ENCODE assay signal across 18 cellular contexts in the genomic region with DNA sequence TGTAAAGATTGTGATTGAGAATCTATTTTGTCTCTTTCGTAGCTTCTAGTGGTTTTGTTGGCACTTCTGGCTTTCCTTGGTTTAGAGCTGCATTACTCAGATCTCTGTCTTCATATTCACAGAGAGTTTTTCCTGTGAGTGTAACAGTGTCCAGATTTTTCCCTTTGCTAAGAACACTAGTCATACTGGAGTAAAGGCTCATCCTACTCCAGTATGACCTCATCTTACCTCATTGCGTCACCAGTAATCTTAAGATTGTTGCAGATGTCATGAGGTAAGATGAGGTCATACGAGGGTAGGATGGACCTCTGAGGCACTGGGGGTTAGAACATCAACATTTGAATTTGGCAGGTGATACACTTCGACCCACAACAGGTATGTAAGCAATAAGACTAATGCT.
A peak's percentile ranks its signal among the peaks of the same experiment; 100 is the strongest.
DNase-seq lines count a peak whose midpoint lies in the region; ATAC-seq and TF ChIP-seq lines count a peak whose summit lies in the region.
"Had no signal": no experiment of that assay in that cellular context is flagged by ENCODE, and none has a peak within 500 bp of the region (broad histone marks: within the 10 kb centered on the region; RNA-seq: fewer than 3 reads in every experiment).

No MANE protein-coding gene starts in this region.

- H2AFZ ChIP-seq in GM23248 (no peak overlapping the region), mesenchymal stem cell (ENCODE audit: low read depth, low read length) (no peak overlapping the region)

- H3K23ac ChIP-seq in mesenchymal stem cell (ENCODE audit: low read length in 2 of 2): no peak overlapping the region

- H3K79me1 ChIP-seq in mesenchymal stem cell (replicated peaks; ENCODE audit: low read length, poor library complexity, severe bottlenecking): no peaks in the 10 kb centered on the region

- H4K20me1 ChIP-seq in GM23248 (ENCODE audit: insufficient read depth): no peaks in the 10 kb centered on the region
- H4K20me1 ChIP-seq: BLaER1 treated with 17β-estradiol and CSF1 and Interleukin-3, amounts not matched to agents 10 nM and 100 nM had no signal

- H3K4me2 ChIP-seq in GM23248 (ENCODE audit: unreplicated experiment): no peak overlapping the region
- no peak overlapping the region for H3K4me2 ChIP-seq in mesenchymal stem cell (ENCODE audit: low read length, poor library complexity, severe bottlenecking)
- H3K4me2 ChIP-seq: BLaER1 treated with 17β-estradiol and CSF1 and Interleukin-3, amounts not matched to agents 10 nM and 100 nM; SK-N-SH had no signal

- H3K9me3 ChIP-seq in GM23248 (ENCODE audit: low read depth): no peaks in the 10 kb centered on the region
- H3K9me3 ChIP-seq in mesenchymal stem cell (ENCODE audit: control insufficient read depth, low read length): no peaks in the 10 kb centered on the region
- no peaks in the 10 kb centered on the region for H3K9me3 ChIP-seq in esophagus squamous epithelium
- no peaks in the 10 kb centered on the region for H3K9me3 ChIP-seq in stomach
- H3K9me3 ChIP-seq: BLaER1 treated with 17β-estradiol and CSF1 and Interleukin-3, amounts not matched to agents 10 nM and 100 nM; MG63; SK-N-SH had no signal

- TF ChIP-seq POLR2A in esophagus squamous epithelium (IDR thresholded peaks at IDR 0.05) (no peak), stomach (IDR thresholded peaks at IDR 0.05) (no peak)

- TF ChIP-seq CTCF in epithelial cell of esophagus (IDR thresholded peaks at IDR 0.05; ENCODE audit: insufficient read depth, low read depth, low read length, missing control alignments) (no peak), esophagus squamous epithelium (IDR thresholded peaks at IDR 0.05) (no peak), stomach (IDR thresholded peaks at IDR 0.05) (no peak)

- H3K4me1 ChIP-seq in GM23248 (ENCODE audit: insufficient read depth) (no peaks in the 10 kb centered on the region), mesenchymal stem cell (ENCODE audit: control insufficient read depth, insufficient read depth, low read depth, low read length) (no peaks in the 10 kb centered on the region), esophagus squamous epithelium (no peaks in the 10 kb centered on the region), stomach (no peaks in the 10 kb centered on the region)
- H3K4me1 ChIP-seq: BLaER1 treated with 17β-estradiol and CSF1 and Interleukin-3, amounts not matched to agents 10 nM and 100 nM had no signal

- H3K27me3 ChIP-seq in GM23248 (replicated peaks; ENCODE audit: insufficient read depth) (no peaks in the 10 kb centered on the region), mesenchymal stem cell (ENCODE audit: control insufficient read depth in 1 of 2, insufficient read depth in 1 of 2, low read length in 2 of 2) (no peaks in the 10 kb centered on the region), esophagus squamous epithelium (no peaks in the 10 kb centered on the region), stomach (no peaks in the 10 kb centered on the region)
- H3K27me3 ChIP-seq: BLaER1 treated with 17β-estradiol and CSF1 and Interleukin-3, amounts not matched to agents 10 nM and 100 nM; MG63 had no signal

- WGBS in GM23248 (ENCODE audit: low coverage in 1 of 2, low lambda C conversion rate in 2 of 2, missing lambda C conversion rate in 2 of 2), 2 experiments: 41 to 43% methylated on average over 4 of the region's 4 CpGs
- WGBS in mesenchymal stem cell: 82% methylated on average over 3 of the region's 4 CpGs
- WGBS in esophagus squamous epithelium, 2 donors: 69 to 73% methylated on average over 4 of the region's 4 CpGs
- WGBS in stomach, 5 donors: 74 to 87% (median 83%) methylated on average over 4 of the region's 4 CpGs

- H4K8ac ChIP-seq in mesenchymal stem cell (ENCODE audit: low read length): no peak overlapping the region

- H3K14ac ChIP-seq in mesenchymal stem cell (ENCODE audit: low read length in 2 of 2): no peak overlapping the region

- no peak overlapping the region for H2BK15ac ChIP-seq in mesenchymal stem cell (ENCODE audit: low read depth, poor library complexity, severe bottlenecking)

- intact Hi-C loops in esophagus squamous epithelium (cut with DNase I) (no loop called here), stomach (cut with DNase I; ENCODE audit: low total_unique reads) (no loop called here)

- H3F3A ChIP-seq in GM23248 (ENCODE audit: insufficient read depth): no peaks in the 10 kb centered on the region

- DNase-seq in GM23248 (peak; percentile 3), LHCN-M2 (ENCODE audit: low read depth) (peak; percentile 23), epithelial cell of esophagus (ENCODE audit: low read depth) (peak; percentile 12), mesenchymal stem cell (peak; percentile 18), esophagus squamous epithelium (lab: John Stamatoyannopoulos, UW) (no peak), stomach (no peak)
- DNase-seq: DMS 273 treated with DMSO at 0.1 percent for 48 hours, KG1, MG63, NCI-H1105, NCI-H1694 treated with DMSO at 0.1 percent for 48 hours, NCI-H446 treated with DMSO at 0.1 percent for 48 hours, NCI-H748 treated with DMSO at 0.1 percent for 48 hours, Right ventricle myocardium superior, SK-N-SH had no signal

- H2AK5ac ChIP-seq in mesenchymal stem cell (ENCODE audit: low read length, severe bottlenecking): no peak overlapping the region

- no peak overlapping the region for H3K4me3 ChIP-seq in GM23248
- no peak overlapping the region for H3K4me3 ChIP-seq in epithelial cell of esophagus (ENCODE audit: low read length)
- H3K4me3 ChIP-seq in mesenchymal stem cell (ENCODE audit: insufficient read depth in 1 of 2, low read depth in 1 of 2, low read length in 2 of 2): no peak overlapping the region
- no peak overlapping the region for H3K4me3 ChIP-seq in esophagus squamous epithelium
- H3K4me3 ChIP-seq in stomach: no peak overlapping the region
- H3K4me3 ChIP-seq: BLaER1 treated with 17β-estradiol and CSF1 and Interleukin-3, amounts not matched to agents 10 nM and 100 nM; MG63 had no signal

- no peak for ATAC-seq in HG03571 (IDR thresholded peaks at IDR 0.05; ENCODE audit: unreplicated experiment)
- ATAC-seq: HCT116 had no signal

- H3K4ac ChIP-seq in mesenchymal stem cell (ENCODE audit: low read depth in 1 of 2, low read length in 2 of 2): no peak overlapping the region

- no peak overlapping the region for H3K27ac ChIP-seq in GM23248
- H3K27ac ChIP-seq in mesenchymal stem cell (ENCODE audit: low read length, poor library complexity, severe bottlenecking): no peak overlapping the region
- no peak overlapping the region for H3K27ac ChIP-seq in esophagus squamous epithelium
- no peak overlapping the region for H3K27ac ChIP-seq in stomach
- H3K27ac ChIP-seq: BLaER1 treated with 17β-estradiol and CSF1 and Interleukin-3, amounts not matched to agents 10 nM and 100 nM had no signal

- no peak overlapping the region for H3K18ac ChIP-seq in mesenchymal stem cell (ENCODE audit: low read depth in 1 of 2, low read length in 2 of 2)

- no peak overlapping the region for H2BK5ac ChIP-seq in mesenchymal stem cell (ENCODE audit: low read depth, low read length, poor library complexity, severe bottlenecking)

- no peaks in the 10 kb centered on the region for H3K36me3 ChIP-seq in GM23248 (ENCODE audit: low read depth)
- no peaks in the 10 kb centered on the region for H3K36me3 ChIP-seq in mesenchymal stem cell (ENCODE audit: control insufficient read depth in 1 of 2, insufficient read depth in 2 of 2, low read depth in 1 of 2, low read length in 2 of 2)
- H3K36me3 ChIP-seq in esophagus squamous epithelium: no peaks in the 10 kb centered on the region
- H3K36me3 ChIP-seq in stomach: no peaks in the 10 kb centered on the region
- H3K36me3 ChIP-seq: BLaER1 treated with 17β-estradiol and CSF1 and Interleukin-3, amounts not matched to agents 10 nM and 100 nM; MG63 had no signal

- H3K79me2 ChIP-seq in GM23248 (ENCODE audit: insufficient read depth): no peaks in the 10 kb centered on the region

- no peak overlapping the region for H4K91ac ChIP-seq in mesenchymal stem cell (ENCODE audit: low read length)

- no peak for TF ChIP-seq EP300 in stomach (IDR thresholded peaks at IDR 0.05)

- in situ Hi-C loops in GM23248 (cut with MboI): no loop called here

- H3K9me2 ChIP-seq in GM23248 (ENCODE audit: insufficient read depth): no peaks in the 10 kb centered on the region; the same call in 1 of the 2 replicates
- H3K9me2 ChIP-seq: SK-N-SH had no signal

- H3K9ac ChIP-seq in GM23248 (no peak overlapping the region), mesenchymal stem cell (ENCODE audit: low read length) (no peak overlapping the region)
- H3K9ac ChIP-seq: BLaER1 treated with 17β-estradiol and CSF1 and Interleukin-3, amounts not matched to agents 10 nM and 100 nM; SK-N-SH had no signal

- no peak overlapping the region for H2BK12ac ChIP-seq in mesenchymal stem cell (ENCODE audit: low read length in 2 of 2)

- H2BK120ac ChIP-seq in mesenchymal stem cell (ENCODE audit: low read depth, low read length): no peak overlapping the region

Comparison
In these comparisons a context has a peak if more than half of its experiments do, and no peak if none do; other contexts are left out.
1. DNase-seq: peak in GM23248 (single experiment), LHCN-M2 (single experiment), epithelial cell of esophagus (single experiment) and mesenchymal stem cell (single experiment); none in esophagus squamous epithelium (single experiment) and stomach (single experiment).